ENCODE assay signal across 7 cellular contexts in genomic region chr5:29995154-29995553, GRCh38.
"Had no signal": no experiment of that assay in that cellular context is flagged by ENCODE, and none has a peak within 500 bp of the region (broad histone marks: within the 10 kb centered on the region; RNA-seq: fewer than 3 reads in every experiment).

No MANE protein-coding gene starts in this region.

- H3K27ac Mint-ChIP-seq: IgD-negative memory B cell had no signal

- H3K4me3 Mint-ChIP-seq: IgD-negative memory B cell had no signal

- DNase-seq: IMR-90, KBM-7, KG1 had no signal

- FAIRE-seq: HepG2, HTR-8/SVneo had no signal

- H3K27ac ChIP-seq: HL-60 had no signal

- H3K4me1 Mint-ChIP-seq: IgD-negative memory B cell had no signal

- ATAC-seq: HepG2 had no signal
